In the genomic region with DNA sequence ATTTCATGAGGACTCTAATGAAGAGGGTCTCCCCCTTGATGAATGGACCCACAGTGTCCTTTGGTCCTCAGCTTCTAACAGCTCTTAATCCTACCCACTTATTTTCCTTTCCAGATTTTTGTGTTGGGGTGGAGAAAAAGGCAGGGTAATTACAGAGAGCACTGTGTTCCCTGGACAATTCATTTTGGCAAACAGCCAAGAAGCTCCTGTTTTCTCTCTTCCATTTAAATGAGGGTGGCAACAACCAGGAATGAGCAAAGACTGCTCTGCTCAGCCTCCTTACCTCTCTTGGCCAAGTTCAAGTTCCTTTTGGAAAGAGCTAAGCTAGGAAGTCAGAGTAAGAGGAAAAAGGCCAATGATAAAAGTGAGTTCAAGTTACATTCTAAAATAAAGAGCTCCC, we compare ENCODE assay signal across 10 cellular contexts. TPM values are rescaled to one million over a fixed set of nuclear protein-coding genes. Genes with fewer than 3 reads are reported as not detected.
DNase-seq lines count a peak whose midpoint lies in the region; ATAC-seq and TF ChIP-seq lines count a peak whose summit lies in the region.
"Had no signal": no experiment of that assay in that cellular context is flagged by ENCODE, and none has a peak within 500 bp of the region (broad histone marks: within the 10 kb centered on the region; RNA-seq: fewer than 3 reads in every experiment).

No MANE protein-coding gene starts in this region.

- ATAC-seq in HG03439 (IDR thresholded peaks at IDR 0.05; ENCODE audit: unreplicated experiment), result no peak

- H3K27me3 Mint-ChIP-seq in activated T-cell treated with anti-CD3 and anti-CD28 coated beads, Interleukin-2, amount 50 U/mL, for 24 hours, result no peaks in the 10 kb centered on the region
- H3K27me3 Mint-ChIP-seq: CD8-positive, alpha-beta memory T cell had no signal

- H3K9me3 Mint-ChIP-seq in activated T-cell treated with anti-CD3 and anti-CD28 coated beads, Interleukin-2, amount 50 U/mL, for 24 hours, result no peaks in the 10 kb centered on the region
- H3K9me3 Mint-ChIP-seq: CD8-positive, alpha-beta memory T cell had no signal

- H3K4me3 ChIP-seq in breast epithelium, result no peak overlapping the region

- DNase-seq in DMS 273 (lab: John Stamatoyannopoulos, UW; ENCODE audit: unreplicated experiment), result peak; percentile 83
- DNase-seq in NCI-H1417 treated with DMSO at 0.1 percent for 48 hours (lab: John Stamatoyannopoulos, UW), result peak; percentile 5
- DNase-seq in breast epithelium (ENCODE audit: low spot score in 2 of 2), result no peak
- DNase-seq in myocyte (ENCODE audit: low read depth), result peak; percentile 60
- no peak for DNase-seq in SIG-M5 (lab: John Stamatoyannopoulos, UW)
- no peak for DNase-seq in activated T-cell treated with anti-CD3 and anti-CD28 coated beads, Interleukin-2, amount 50 U/mL, for 24 hours
- DNase-seq in NCI-H1694 (lab: John Stamatoyannopoulos, UW), result no peak
- DNase-seq: CD8-positive, alpha-beta memory T cell had no signal

- TF ChIP-seq CTCF in breast epithelium (IDR thresholded peaks at IDR 0.05), result no peak

- intact Hi-C loops in breast epithelium (cut with DNase I; ENCODE audit: low total_unique reads), result no loop called here

- peak overlapping the region; percentile 54 to 64 for H3K27ac ChIP-seq in breast epithelium
- H3K27ac ChIP-seq: KMS-11 had no signal

- no peaks in the 10 kb centered on the region for H3K27me3 ChIP-seq in breast epithelium

- no peak for TF ChIP-seq POLR2A in breast epithelium (IDR thresholded peaks at IDR 0.05)

- no peaks in the 10 kb centered on the region for H3K36me3 ChIP-seq in breast epithelium

- H3K4me1 ChIP-seq in breast epithelium, result peaks cover 0 to 9% of the 10 kb centered on the region in 2 donors

- H3K9me3 ChIP-seq in breast epithelium, result no peaks in the 10 kb centered on the region

- H3K4me3 Mint-ChIP-seq in activated T-cell treated with anti-CD3 and anti-CD28 coated beads, Interleukin-2, amount 50 U/mL, for 24 hours, result no peak overlapping the region
- H3K4me3 Mint-ChIP-seq: CD8-positive, alpha-beta memory T cell had no signal

- H3K36me3 Mint-ChIP-seq in activated T-cell treated with anti-CD3 and anti-CD28 coated beads, Interleukin-2, amount 50 U/mL, for 24 hours (ENCODE audit: low read depth), result peaks cover 75% of the 10 kb centered on the region

- H3K27ac Mint-ChIP-seq in activated T-cell treated with anti-CD3 and anti-CD28 coated beads, Interleukin-2, amount 50 U/mL, for 24 hours, result no peak overlapping the region

- H3K4me1 Mint-ChIP-seq in activated T-cell treated with anti-CD3 and anti-CD28 coated beads, Interleukin-2, amount 50 U/mL, for 24 hours (ENCODE audit: low read depth), result peaks cover 21% of the 10 kb centered on the region

RNA-seq across cellular contexts. Expression of a gene that starts 11.9 kb away (rescaled TPM):
- total RNA-seq in breast epithelium, result 1 to 10 TPM; 4.2 to 6.9 (median 5.6) TPM
- total RNA-seq in myocyte, result 5.1 and 6.6 TPM in 2 replicates
- polyA plus RNA-seq in myocyte (2012), result 3.4 TPM

RNA-seq across cellular contexts. Expression of a gene that starts 36.9 kb away (rescaled TPM):
- 10 to 100 TPM in 2 of 3 donors, not detected in 1; 13.8 to 14.9 TPM for total RNA-seq in breast epithelium
- total RNA-seq in myocyte, result not detected in 2 replicates
- not detected for polyA plus RNA-seq in myocyte (2012)
- polyA plus RNA-seq: CD8-positive, alpha-beta memory T cell had no signal

RNA-seq across cellular contexts. Expression of a gene that starts 57.3 kb away (rescaled TPM):
- total RNA-seq in breast epithelium, result 10 to 100 TPM; 35.8 to 42.3 (median 39.0) TPM
- 94.5 and 150 TPM in 2 replicates for total RNA-seq in myocyte
- 77.8 TPM for polyA plus RNA-seq in myocyte (2012)

Comparison
In these comparisons a context has a peak if more than half of its experiments do, and no peak if none do; other contexts are left out.
1. DNase-seq: peak in DMS 273 (single experiment), NCI-H1417 treated with DMSO at 0.1 percent for 48 hours (single experiment) and myocyte (single experiment); none in breast epithelium (0 of 2), SIG-M5 (single experiment), activated T-cell treated with anti-CD3 and anti-CD28 coated beads, Interleukin-2, amount 50 U/mL, for 24 hours (single experiment) and NCI-H1694 (single experiment).